11 cellular contexts compared by ENCODE assay signal in genomic region chr9:31753756-31754155, GRCh38.
"Had no signal": no experiment of that assay in that cellular context is flagged by ENCODE, and none has a peak within 500 bp of the region (broad histone marks: within the 10 kb centered on the region; RNA-seq: fewer than 3 reads in every experiment).

No MANE protein-coding gene starts in this region.

- DNase-seq: GM23248, GOT3, H7, H9, HCEC 1CT, HFFc6 had no signal

- H3K4me2 ChIP-seq: GM23338 had no signal

- H3K9ac ChIP-seq: GM23248 had no signal

- H3K9me3 ChIP-seq: HAP-1 had no signal

- H3K4me3 ChIP-seq: GM23248, GM23338, HAP-1 had no signal

- H2AFZ ChIP-seq: GM23248, GM23338 had no signal

- H3K27ac ChIP-seq: GM23248 had no signal

- ATAC-seq: GM23338, HCT116 had no signal

- H3K36me3 ChIP-seq: HAP-1 had no signal

- FAIRE-seq: H1, H54 had no signal
